14 cellular contexts compared by ENCODE assay signal in genomic region chr14:71538949-71539659, GRCh38.
DNase-seq lines count a peak whose midpoint lies in the region; ATAC-seq and TF ChIP-seq lines count a peak whose summit lies in the region.
"Had no signal": no experiment of that assay in that cellular context is flagged by ENCODE, and none has a peak within 500 bp of the region (broad histone marks: within the 10 kb centered on the region; RNA-seq: fewer than 3 reads in every experiment).

No MANE protein-coding gene starts in this region.

- H3K4me1 ChIP-seq in A673 (ENCODE audit: insufficient read depth, low read length, poor library complexity, severe bottlenecking): peaks cover 67% of the 10 kb centered on the region
- H3K4me1 ChIP-seq in IMR-90 (ENCODE audit: control insufficient read depth, insufficient read depth, low read length): peaks cover 13% of the 10 kb centered on the region

- no peak overlapping the region for H2AK9ac ChIP-seq in IMR-90 (replicated peaks; ENCODE audit: low read depth, low read length, poor library complexity)

- no peak overlapping the region for H4K8ac ChIP-seq in IMR-90 (ENCODE audit: low read depth in 2 of 2, low read length in 2 of 2)

- H3K4me3 Mint-ChIP-seq in memory B cell: no peak overlapping the region
- no peak overlapping the region for H3K4me3 Mint-ChIP-seq in T-helper 2 cell treated with Interferon-gamma antibody and Interleukin-4, amounts not matched to agents 5 μg/mL and 100 μg/mL, for 36 hours
- H3K4me3 Mint-ChIP-seq: activated T-cell treated with anti-CD3 and anti-CD28 coated beads, Interleukin-2, amount 50 U/mL, for 4 hours; natural killer cell had no signal

- POLR2A ChIA-PET in A673 (lab: Charles Lee; ENCODE audit: low non-redundant PET) (no interaction called here), IMR-90 (lab: Charles Lee; ENCODE audit: unreplicated experiment) (interaction anchor here (0.6 kb wide), 1 partner anchor 20 kb away, joined by 4 read pairs; no protein-coding TSS in a partner anchor)

- no TSS peak for BruUV-seq in A673 (replicated peaks; lab: Mats Ljungman, UMichigan)
- BruUV-seq in IMR-90 (replicated peaks; lab: Mats Ljungman, UMichigan): no TSS peak

- H2AFZ ChIP-seq in IMR-90 (replicated peaks; ENCODE audit: low read length, poor library complexity): no peak overlapping the region

- TF ChIP-seq CTCF in A673 (conservative IDR thresholded peaks at IDR 0.05; ENCODE audit: low read depth, low read length) (no peak), IMR-90 (conservative IDR thresholded peaks at IDR 0.05; ENCODE audit: low read depth, low read length) (no peak), coronary artery (IDR thresholded peaks at IDR 0.05) (no peak)

- no peak overlapping the region; the same call in 1 of the 2 replicates for H3K14ac ChIP-seq in IMR-90 (replicated peaks; ENCODE audit: low read depth, low read length)

- no peaks in the 10 kb centered on the region for H3K36me3 ChIP-seq in A673 (ENCODE audit: insufficient read depth, low read length, poor library complexity, severe bottlenecking)
- no peaks in the 10 kb centered on the region for H3K36me3 ChIP-seq in IMR-90 (ENCODE audit: control insufficient read depth, insufficient read depth, low read length)

- no peak overlapping the region for H2AK5ac ChIP-seq in IMR-90 (ENCODE audit: low read depth, low read length)

- no peak overlapping the region for H3K18ac ChIP-seq in IMR-90 (ENCODE audit: low read depth, low read length)

- H3K27me3 Mint-ChIP-seq in memory B cell: no peaks in the 10 kb centered on the region
- H3K27me3 Mint-ChIP-seq in T-helper 2 cell treated with Interferon-gamma antibody and Interleukin-4, amounts not matched to agents 5 μg/mL and 100 μg/mL, for 36 hours (ENCODE audit: low read depth): no peaks in the 10 kb centered on the region

- DNase-seq in A673 (ENCODE audit: low spot score) (peak; percentile 39), IMR-90 (peak; percentile 12), coronary artery (ENCODE audit: low spot score) (no peak), memory B cell (ENCODE audit: low spot score in 2 of 2) (no peak), SW480 (ENCODE audit: low spot score) (no peak), T1000 (lab: John Stamatoyannopoulos, UW) (no peak), UCSD-AML1 (lab: John Stamatoyannopoulos, UW; ENCODE audit: unreplicated experiment) (no peak)
- DNase-seq in T-helper 2 cell treated with Interferon-gamma antibody and Interleukin-4, amounts not matched to agents 5 μg/mL and 100 μg/mL, for 36 hours (ENCODE audit: low spot score): no peak
- DNase-seq: activated T-cell treated with anti-CD3 and anti-CD28 coated beads, Interleukin-2, amount 50 U/mL, for 4 hours; DMS53; natural killer cell; NCI-H1105 had no signal

- H3K9me3 ChIP-seq in A673 (ENCODE audit: low read depth, low read length, poor library complexity, severe bottlenecking) (no peaks in the 10 kb centered on the region), IMR-90 (ENCODE audit: control insufficient read depth, insufficient read depth, low read length) (no peaks in the 10 kb centered on the region)

- no peak for TF ChIP-seq RAD21 in IMR-90 (IDR thresholded peaks at IDR 0.05; ENCODE audit: low read length)

- H3K9me3 Mint-ChIP-seq in memory B cell: peaks cover 8% of the 10 kb centered on the region
- no peaks in the 10 kb centered on the region for H3K9me3 Mint-ChIP-seq in T-helper 2 cell treated with Interferon-gamma antibody and Interleukin-4, amounts not matched to agents 5 μg/mL and 100 μg/mL, for 36 hours
- H3K9me3 Mint-ChIP-seq: activated T-cell treated with anti-CD3 and anti-CD28 coated beads, Interleukin-2, amount 50 U/mL, for 4 hours; natural killer cell had no signal

- no peak for TF ChIP-seq POLR2A in IMR-90 (IDR thresholded peaks at IDR 0.05; ENCODE audit: low read depth, low read length)

- H4K91ac ChIP-seq in IMR-90 (ENCODE audit: insufficient read depth, low read depth, low read length): no peak overlapping the region

- H3K27ac ChIP-seq in A673 (ENCODE audit: low read depth, low read length, poor library complexity, severe bottlenecking): peak overlapping the region; percentile 75
- H3K27ac ChIP-seq in IMR-90 (ENCODE audit: insufficient read depth, low read length): no peak overlapping the region
- peak overlapping the region in 1 of 2 donors; percentile 72 for H3K27ac ChIP-seq in coronary artery

- peaks cover 11% of the 10 kb centered on the region for H3K36me3 Mint-ChIP-seq in memory B cell
- H3K36me3 Mint-ChIP-seq in T-helper 2 cell treated with Interferon-gamma antibody and Interleukin-4, amounts not matched to agents 5 μg/mL and 100 μg/mL, for 36 hours (ENCODE audit: low read depth): no peaks in the 10 kb centered on the region
- H3K36me3 Mint-ChIP-seq: natural killer cell had no signal

- peak overlapping the region; percentile 67 for H3K27ac Mint-ChIP-seq in memory B cell
- H3K27ac Mint-ChIP-seq in T-helper 2 cell treated with Interferon-gamma antibody and Interleukin-4, amounts not matched to agents 5 μg/mL and 100 μg/mL, for 36 hours: no peak overlapping the region
- H3K27ac Mint-ChIP-seq: natural killer cell had no signal

- no peak overlapping the region for H3K56ac ChIP-seq in IMR-90 (ENCODE audit: extremely low read depth, insufficient read depth, low read length)

- peaks cover 28 to 36% of the 10 kb centered on the region in 2 experiments for H3K79me1 ChIP-seq in IMR-90 (ENCODE audit: low read depth in 1 of 2, low read length in 2 of 2)

- no peak overlapping the region for H3K4ac ChIP-seq in IMR-90 (ENCODE audit: low read depth, low read length)

- H2BK15ac ChIP-seq in IMR-90 (ENCODE audit: low read depth, low read length): no peak overlapping the region

- no peak overlapping the region for H3K9ac ChIP-seq in IMR-90 (ENCODE audit: low read depth, low read length)

- intact Hi-C loops in A673 (cut with micrococcal nuclease; ENCODE audit: unreplicated experiment): no loop called here
- intact Hi-C loops in IMR-90 (cut with micrococcal nuclease): no loop called here

- no CpG with 5 or more reads among the region's 4 CpGs for WGBS in IMR-90 (ENCODE audit: extremely low coverage in 2 of 2, insufficient read length in 1 of 2), 2 experiments

- no peak overlapping the region for H2BK20ac ChIP-seq in IMR-90 (ENCODE audit: low read depth, low read length)

- H2BK120ac ChIP-seq in IMR-90 (ENCODE audit: low read depth, low read length): no peak overlapping the region

- no peak overlapping the region; the same call in 1 of the 2 replicates for H3K23ac ChIP-seq in IMR-90 (ENCODE audit: low read depth, low read length)

- H3K4me1 Mint-ChIP-seq in memory B cell: peaks cover 38% of the 10 kb centered on the region
- H3K4me1 Mint-ChIP-seq in T-helper 2 cell treated with Interferon-gamma antibody and Interleukin-4, amounts not matched to agents 5 μg/mL and 100 μg/mL, for 36 hours (ENCODE audit: low read depth): peaks cover 15% of the 10 kb centered on the region

- H4K20me1 ChIP-seq in IMR-90 (ENCODE audit: insufficient read depth, low read length): peaks cover 12% of the 10 kb centered on the region; the same call in 1 of the 2 replicates

- ATAC-seq in IMR-90 (ENCODE audit: low read depth) (no peak), memory B cell (ENCODE audit: low read depth) (no peak)
- ATAC-seq: activated CD4-positive, CD25-positive, alpha-beta regulatory T cell treated with anti-CD3 and anti-CD28 coated beads, Interleukin-2, amount 50 U/mL, for 24 hours; activated T-cell treated with anti-CD3 and anti-CD28 coated beads, Interleukin-2, amount 50 U/mL, for 4 hours; esophagus mucosa; natural killer cell had no signal

- CTCF ChIA-PET in A673 (lab: Charles Lee) (interaction anchor here (0.9 kb wide), 1 partner anchor 214 kb away, joined by 4 read pairs; no protein-coding TSS in a partner anchor), IMR-90 (lab: Yijun Ruan, JAX) (interaction anchor here (0.9 kb wide), 1 partner anchor 125 kb away, joined by 3 read pairs; no protein-coding TSS in a partner anchor)

- no peak overlapping the region for H3K4me3 ChIP-seq in A673 (ENCODE audit: low read depth, low read length, poor library complexity, severe bottlenecking)
- no peak overlapping the region for H3K4me3 ChIP-seq in IMR-90 (ENCODE audit: insufficient read depth, low read depth, low read length)
- peak overlapping the region; percentile 56 for H3K4me3 ChIP-seq in coronary artery

- H3K4me2 ChIP-seq in IMR-90 (ENCODE audit: low read depth, low read length): no peak overlapping the region

- dilution Hi-C loops in IMR-90 (cut with HindIII; ENCODE audit: low sequenced_read_pairs, unreplicated experiment): no loop called here

- in situ Hi-C loops in IMR-90 (cut with MboI; ENCODE audit: low sequenced_read_pairs): no loop called here

- H4K5ac ChIP-seq in IMR-90 (ENCODE audit: low read depth, low read length): no peak overlapping the region

- no peaks in the 10 kb centered on the region for H3K27me3 ChIP-seq in A673 (replicated peaks; ENCODE audit: insufficient read depth, low read depth, low read length, poor library complexity)
- no peaks in the 10 kb centered on the region for H3K27me3 ChIP-seq in IMR-90 (ENCODE audit: control insufficient read depth, insufficient read depth, low read length)

- no peak overlapping the region for H2BK5ac ChIP-seq in IMR-90 (ENCODE audit: low read depth, low read length, poor library complexity, severe bottlenecking)

- H3K9me1 ChIP-seq in IMR-90 (ENCODE audit: insufficient read depth, low read length): no peaks in the 10 kb centered on the region; the same call in none of the 2 replicates

TF ChIP-seq in IMR-90, 13 proteins besides CTCF, POLR2A, EP300 and RAD21:
- TF ChIP-seq USF2 (IDR thresholded peaks at IDR 0.05; ENCODE audit: low read depth, low read length) (no peak), RFX5 (IDR thresholded peaks at IDR 0.05; ENCODE audit: low read depth, low read length) (no peak)

Comparison
In these comparisons a context has a peak if more than half of its experiments do, and no peak if none do; other contexts are left out.
1. DNase-seq: peak in A673 (single experiment) and IMR-90 (single experiment); none in coronary artery (single experiment), memory B cell (0 of 2), SW480 (single experiment), T-helper 2 cell treated with Interferon-gamma antibody and Interleukin-4, amounts not matched to agents 5 μg/mL and 100 μg/mL, for 36 hours (single experiment), T1000 (single experiment) and UCSD-AML1 (single experiment).